In genomic region chr10:3928078-3928477, GRCh38 we compare ENCODE assay signal across 2 cellular contexts.
TF ChIP-seq lines count a peak whose summit lies in the region.

No MANE protein-coding gene starts in this region.

TF ChIP-seq in IMR-90, 13 proteins besides CTCF, POLR2A, EP300 and RAD21:
- TF ChIP-seq RCOR1 (IDR thresholded peaks at IDR 0.05; ENCODE audit: insufficient replicate concordance, low read length) (no peak), MXI1 (IDR thresholded peaks at IDR 0.05; ENCODE audit: borderline replicate concordance, low read depth, low read length) (no peak), RFX5 (IDR thresholded peaks at IDR 0.05; ENCODE audit: low read depth, low read length) (no peak), ELK1 (IDR thresholded peaks at IDR 0.05; ENCODE audit: borderline replicate concordance, low read depth, low read length) (no peak), CHD1 (IDR thresholded peaks at IDR 0.05; ENCODE audit: low read depth, low read length) (no peak), FOS (IDR thresholded peaks at IDR 0.05; ENCODE audit: low read depth, low read length) (no peak), NFE2L2 (IDR thresholded peaks at IDR 0.05; ENCODE audit: low read depth, low read length) (no peak), USF2 (IDR thresholded peaks at IDR 0.05; ENCODE audit: low read depth, low read length) (no peak), BHLHE40 (IDR thresholded peaks at IDR 0.05; ENCODE audit: low read depth, low read length) (no peak), SMC3 (IDR thresholded peaks at IDR 0.05; ENCODE audit: low read depth, low read length) (no peak), CEBPB (IDR thresholded peaks at IDR 0.05; ENCODE audit: low read depth, low read length) (no peak), MAFK (IDR thresholded peaks at IDR 0.05; ENCODE audit: low read depth, low read length) (no peak), MAZ (IDR thresholded peaks at IDR 0.05; ENCODE audit: borderline replicate concordance, low read depth, low read length) (no peak)

TF ChIP-seq in K562, 482 proteins besides CTCF, POLR2A, EP300 and RAD21 (continued from another document):
- TF ChIP-seq SAFB (IDR thresholded peaks at IDR 0.05; ENCODE audit: borderline replicate concordance, low read depth, low read length) = no peak
- TF ChIP-seq ZNF311 (CRISPR knock-in tag; IDR thresholded peaks at IDR 0.05) = no peak
- 0 out of 2 replicates have a peak, but pooled peaks have one; percentile 21 for TF ChIP-seq FOXJ2 (tag; IDR thresholded peaks at IDR 0.05)
- TF ChIP-seq CTBP1 (IDR thresholded peaks at IDR 0.05; ENCODE audit: borderline replicate concordance) = peak; percentile 44; the same call in 1 of the 2 replicates
- 0 out of 2 replicates have a peak, but pooled peaks have one; percentile 23 for TF ChIP-seq ARID1B (IDR thresholded peaks at IDR 0.05)
- TF ChIP-seq HMGXB4 (CRISPR knock-in tag; IDR thresholded peaks at IDR 0.05) = no peak
- peak; percentile 10; the same call in 1 of the 2 replicates for TF ChIP-seq EP400 (IDR thresholded peaks at IDR 0.05)
- no peak for TF ChIP-seq HIVEP1 (CRISPR knock-in tag; IDR thresholded peaks at IDR 0.05)
- peak; percentile 36 for TF ChIP-seq BHLHE40 (IDR thresholded peaks at IDR 0.05; ENCODE audit: low read length)
- TF ChIP-seq KDM1A (IDR thresholded peaks at IDR 0.05) = peak in 1 of 2 experiments; percentile 15; a peak in 1 of 4 replicates
- peak; percentile 35; the same call in 1 of the 2 replicates for TF ChIP-seq NFIC (IDR thresholded peaks at IDR 0.05)
- no peak for TF ChIP-seq CUX1 (CRISPR knock-in tag; IDR thresholded peaks at IDR 0.05)
- TF ChIP-seq CBFA2T3 (IDR thresholded peaks at IDR 0.05) = peak; percentile 11; the same call in 1 of the 2 replicates
- peak in 1 of 2 experiments; percentile 53; a peak in 2 of 4 replicates for TF ChIP-seq RCOR1 (IDR thresholded peaks at IDR 0.05; ENCODE audit: borderline replicate concordance in 1 of 2, low read depth in 2 of 2, low read length in 2 of 2)
